16 cellular contexts compared by ENCODE assay signal in genomic region chr11:86869531-86869930, GRCh38.
DNase-seq lines count a peak whose midpoint lies in the region; ATAC-seq and TF ChIP-seq lines count a peak whose summit lies in the region.
"Had no signal": no experiment of that assay in that cellular context is flagged by ENCODE, and none has a peak within 500 bp of the region (broad histone marks: within the 10 kb centered on the region; RNA-seq: fewer than 3 reads in every experiment).

No MANE protein-coding gene starts in this region.

- H3K27ac ChIP-seq in GM23248 (peak overlapping the region; percentile 48), VCaP (peak overlapping the region; percentile 6; the same call in 1 of the 2 replicates), foreskin keratinocyte (no peak overlapping the region), thyroid gland (no peak overlapping the region)
- H3K27ac ChIP-seq: epithelial cell of prostate, neutrophil, PC-9, SJSA1, spleen had no signal

- H3K4me3 ChIP-seq in GM23248 (no peak overlapping the region), thyroid gland (replicated peaks in 1 of 3) (no peak overlapping the region)
- H3K4me3 ChIP-seq: lung, PC-9, SJSA1, spleen had no signal

- in situ Hi-C loops in GM23248 (cut with MboI) = no loop called here

- peak overlapping the region; percentile 72 for H2AFZ ChIP-seq in GM23248
- H2AFZ ChIP-seq: PC-9 had no signal

- H3K79me2 ChIP-seq in GM23248 (ENCODE audit: insufficient read depth) = no peaks in the 10 kb centered on the region

- no peak for TF ChIP-seq CTCF in VCaP (conservative IDR thresholded peaks at IDR 0.05)
- TF ChIP-seq CTCF in foreskin keratinocyte (conservative IDR thresholded peaks at IDR 0.05) = no peak
- no peak for TF ChIP-seq CTCF in thyroid gland (IDR thresholded peaks at IDR 0.05)

- H3K9ac ChIP-seq in GM23248 = peak overlapping the region; percentile 42

- H3F3A ChIP-seq in GM23248 (ENCODE audit: insufficient read depth) = no peaks in the 10 kb centered on the region

- H4K20me1 ChIP-seq in GM23248 (ENCODE audit: insufficient read depth) = no peaks in the 10 kb centered on the region

- 11 to 16% methylated on average over 6 of the region's 6 CpGs for WGBS in GM23248 (ENCODE audit: low coverage in 1 of 2, low lambda C conversion rate in 2 of 2, missing lambda C conversion rate in 2 of 2), 2 experiments
- WGBS in thyroid gland, 2 donors = 55 to 58% methylated on average over 6 of the region's 6 CpGs

- H3K9me2 ChIP-seq in GM23248 (ENCODE audit: insufficient read depth) = no peaks in the 10 kb centered on the region

- intact Hi-C loops in thyroid gland (cut with DNase I) = loop anchor here (5.0 to 10.0 kb wide), 2 partner anchors 53 to 425 kb away; no protein-coding TSS in a partner anchor

- DNase-seq in AG20443 (ENCODE audit: low spot score) (peak; percentile 20), GM23248 (peak; percentile 72), foreskin keratinocyte (no peak), NCI-H526 treated with DMSO at 0.1 percent for 48 hours (lab: John Stamatoyannopoulos, UW) (no peak), thyroid gland (no peak), HT-29 (ENCODE audit: low spot score) (no peak)
- DNase-seq: DMS 273 treated with DMSO at 0.1 percent for 48 hours, NCI-H1436 treated with DMSO at 0.1 percent for 48 hours, spleen had no signal

- H3K27me3 ChIP-seq in GM23248 (replicated peaks; ENCODE audit: insufficient read depth) (no peaks in the 10 kb centered on the region), foreskin keratinocyte (no peaks in the 10 kb centered on the region), thyroid gland (no peaks in the 10 kb centered on the region)
- H3K27me3 ChIP-seq: neutrophil, SJSA1, spleen had no signal

- no peak for TF ChIP-seq POLR2A in thyroid gland (IDR thresholded peaks at IDR 0.05)

- H3K9me3 ChIP-seq in GM23248 (ENCODE audit: low read depth) (no peaks in the 10 kb centered on the region), thyroid gland (no peaks in the 10 kb centered on the region)
- H3K9me3 ChIP-seq: neutrophil, SJSA1, spleen had no signal

- peak overlapping the region; percentile 53 for H3K4me2 ChIP-seq in GM23248 (ENCODE audit: unreplicated experiment)
- H3K4me2 ChIP-seq: PC-9 had no signal

- ATAC-seq in foreskin keratinocyte (peak; percentile 39), HG03135 (IDR thresholded peaks at IDR 0.05; ENCODE audit: unreplicated experiment) (no peak)

- no peaks in the 10 kb centered on the region for H3K36me3 ChIP-seq in GM23248 (ENCODE audit: low read depth)
- H3K36me3 ChIP-seq in thyroid gland = no peaks in the 10 kb centered on the region
- H3K36me3 ChIP-seq: neutrophil, SJSA1, spleen had no signal

- H3K4me1 ChIP-seq in GM23248 (ENCODE audit: insufficient read depth) = peaks cover 9% of the 10 kb centered on the region
- H3K4me1 ChIP-seq in foreskin keratinocyte = no peaks in the 10 kb centered on the region
- H3K4me1 ChIP-seq in thyroid gland = no peaks in the 10 kb centered on the region
- H3K4me1 ChIP-seq: SJSA1 had no signal

Comparison
In these comparisons a context has a peak if more than half of its experiments do, and no peak if none do; other contexts are left out.
1. DNase-seq: peak in AG20443 (single experiment) and GM23248 (single experiment); none in foreskin keratinocyte (0 of 2), NCI-H526 treated with DMSO at 0.1 percent for 48 hours (single experiment), thyroid gland (0 of 2) and HT-29 (single experiment).
2. H3K27ac ChIP-seq: peak in GM23248 (single experiment) and VCaP (single experiment); none in foreskin keratinocyte (single experiment) and thyroid gland (0 of 3).